Comparison of ENCODE assay signal across 1 cellular context in genomic region chr2:53961478-53962216, GRCh38.
TF ChIP-seq lines count a peak whose summit lies in the region.

No MANE protein-coding gene starts in this region.

TF ChIP-seq in endothelial cell of umbilical vein, 7 proteins besides CTCF, POLR2A, EP300 and RAD21:
- TF ChIP-seq GATA2 (IDR thresholded peaks at IDR 0.05; ENCODE audit: insufficient read depth, insufficient read length, low read depth, low read length) = peak; percentile 9
